ENCODE assay signal across 12 cellular contexts in the genomic region with DNA sequence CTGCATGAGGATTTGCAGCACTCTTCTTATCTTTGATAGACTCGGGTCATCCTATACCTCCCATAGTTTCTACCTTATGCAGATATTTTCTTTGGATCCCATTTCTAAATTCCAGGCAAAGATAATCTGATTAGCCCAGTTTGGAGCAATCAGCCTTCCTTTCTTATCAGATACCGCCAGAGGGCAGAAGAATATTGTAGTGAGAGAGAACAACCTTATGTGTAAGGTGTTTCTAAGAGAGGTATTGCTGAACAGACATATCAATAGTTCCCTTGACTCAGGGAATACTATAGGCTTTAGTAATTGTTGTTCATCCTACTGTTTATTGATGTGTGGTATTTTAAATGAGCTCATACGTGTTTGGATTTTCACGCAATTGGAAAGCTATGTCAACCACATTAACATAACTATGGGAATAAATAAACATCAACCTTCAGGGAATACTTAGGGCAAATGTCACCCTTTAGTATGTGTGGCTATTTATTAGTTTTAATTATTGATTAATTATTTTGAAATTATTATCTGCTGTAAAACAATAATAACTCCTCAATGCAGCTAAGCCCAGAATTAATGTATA.
DNase-seq lines count a peak whose midpoint lies in the region; ATAC-seq, FAIRE-seq and TF ChIP-seq lines count a peak whose summit lies in the region.
"Had no signal": no experiment of that assay in that cellular context is flagged by ENCODE, and none has a peak within 500 bp of the region (broad histone marks: within the 10 kb centered on the region; RNA-seq: fewer than 3 reads in every experiment).

No MANE protein-coding gene starts in this region.

- no peaks in the 10 kb centered on the region for H3K36me3 ChIP-seq in HepG2 (replicated peaks in 1 of 2; ENCODE audit: control insufficient read depth in 1 of 2, insufficient read depth in 2 of 2, low read length in 2 of 2)

- no peaks in the 10 kb centered on the region for H3K4me1 ChIP-seq in HepG2 (ENCODE audit: insufficient read depth, low read length)

- no peak overlapping the region for H3K9ac ChIP-seq in HepG2 (ENCODE audit: insufficient read depth, low read depth, low read length)

- DNase-seq in DMS53 treated with DMSO at 0.1 percent for 48 hours (lab: John Stamatoyannopoulos, UW; ENCODE audit: unreplicated experiment) (peak; percentile 30), amniotic epithelial cell (ENCODE audit: low read depth) (peak; percentile 26), HepG2 (ENCODE audit: low spot score) (peak; percentile 23), inferior parietal cortex (ENCODE audit: extremely low spot score) (no peak), cerebellar nuclear complex (lab: John Stamatoyannopoulos, UW) (no peak), ecto neural progenitor cell (ENCODE audit: low spot score) (no peak)
- DNase-seq: activated CD4-positive, alpha-beta memory T cell treated with anti-CD3 and anti-CD28 coated beads for 36 hours; DND-41; IMR-90; stimulated activated CD4-positive, alpha-beta T cell treated with anti-CD3 and anti-CD28 coated beads, Interleukin-4, amount 100 ng/mL, for 4 hours had no signal

- H3K9me3 ChIP-seq in HepG2 (ENCODE audit: low read length), result no peaks in the 10 kb centered on the region

- H3K79me2 ChIP-seq in HepG2 (ENCODE audit: insufficient read depth, low read length), result no peaks in the 10 kb centered on the region

- no peak overlapping the region for H3K27ac ChIP-seq in HepG2 (ENCODE audit: extremely low read length, insufficient read depth, low read length)

- POLR2A ChIA-PET in HepG2 (lab: Yijun Ruan, JAX), result no interaction called here

- no peaks in the 10 kb centered on the region for H4K20me1 ChIP-seq in HepG2 (ENCODE audit: insufficient read depth, low read length)

- no TSS peak for BruUV-seq in HepG2 (replicated peaks; lab: Mats Ljungman, UMichigan)

- intact Hi-C loops in HepG2 (cut with micrococcal nuclease; ENCODE audit: unreplicated experiment), result no loop called here

- WGBS in HepG2 (ENCODE audit: low lambda C conversion rate), result 2% methylated on average over 4 of the region's 4 CpGs

- TF ChIP-seq POLR2A in HepG2 (IDR thresholded peaks at IDR 0.05; ENCODE audit: insufficient read depth in 1 of 2, low read depth in 2 of 2, low read length in 2 of 2), result no peak

- no peak overlapping the region for H3K4me2 ChIP-seq in HepG2 (ENCODE audit: low read depth, low read length)

- CTCF ChIA-PET in HepG2 (lab: Yijun Ruan, JAX; ENCODE audit: low intra/inter-chr PET ratio, low total read pairs), result interaction anchor here (1.1 to 1.3 kb wide), 2 partner anchors 293 to 424 kb away, joined by 3 read pairs; no protein-coding TSS in a partner anchor

- no peak for TF ChIP-seq RAD21 in HepG2 (CRISPR knock-in tag; IDR thresholded peaks at IDR 0.05)

- H3K27me3 ChIP-seq in HepG2 (ENCODE audit: control insufficient read depth in 1 of 2, insufficient read depth in 2 of 2, low read length in 2 of 2), result no peaks in the 10 kb centered on the region

- TF ChIP-seq CTCF in LNCAP (IDR thresholded peaks at IDR 0.05) (peak; percentile 65), HepG2 (CRISPR knock-in tag; IDR thresholded peaks at IDR 0.05) (peak; percentile 22; the same call in 1 of the 2 replicates)

- TF ChIP-seq EP300 in HepG2 (IDR thresholded peaks at IDR 0.05; ENCODE audit: low read depth in 2 of 2, low read length in 2 of 2), result no peak
- no peak for TF ChIP-seq EP300 in HepG2 (CRISPR knock-in tag; IDR thresholded peaks at IDR 0.05; ENCODE audit: borderline replicate concordance)

- ATAC-seq in HepG2, result peak; percentile 61; the same call in 2 of the 3 replicates
- no peak for ATAC-seq in HG02938 (IDR thresholded peaks at IDR 0.05; ENCODE audit: unreplicated experiment)

- in situ Hi-C loops in HepG2 (cut with HindIII; ENCODE audit: extremely low pct_ligation_motif_present, low pct_unique_long_range_greater_than_20kb), result no loop called here

- H2AFZ ChIP-seq in HepG2 (ENCODE audit: low read length), result no peak overlapping the region

- H3K4me3 ChIP-seq in HepG2 (replicated peaks in 1 of 3; ENCODE audit: insufficient read depth in 1 of 3, low read depth in 2 of 3, low read length in 3 of 3), result no peak overlapping the region

- FAIRE-seq in HepG2 (lab: Jason Lieb, UNC), result no peak

TF ChIP-seq in HepG2, 621 proteins besides CTCF, POLR2A, EP300 and RAD21:
- TF ChIP-seq STAG1 (CRISPR knock-in tag; IDR thresholded peaks at IDR 0.05), result peak; percentile 50
- no peak for TF ChIP-seq ZFP37 (CRISPR knock-in tag; IDR thresholded peaks at IDR 0.05; ENCODE audit: borderline replicate concordance)
- no peak for TF ChIP-seq ZNF296 (CRISPR knock-in tag; conservative IDR thresholded peaks at IDR 0.05)
- TF ChIP-seq, protein P1, sequence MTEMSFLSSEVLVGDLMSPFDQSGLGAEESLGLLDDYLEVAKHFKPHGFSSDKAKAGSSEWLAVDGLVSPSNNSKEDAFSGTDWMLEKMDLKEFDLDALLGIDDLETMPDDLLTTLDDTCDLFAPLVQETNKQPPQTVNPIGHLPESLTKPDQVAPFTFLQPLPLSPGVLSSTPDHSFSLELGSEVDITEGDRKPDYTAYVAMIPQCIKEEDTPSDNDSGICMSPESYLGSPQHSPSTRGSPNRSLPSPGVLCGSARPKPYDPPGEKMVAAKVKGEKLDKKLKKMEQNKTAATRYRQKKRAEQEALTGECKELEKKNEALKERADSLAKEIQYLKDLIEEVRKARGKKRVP (CRISPR knock-in tag; IDR thresholded peaks at IDR 0.05), result no peak
- no peak for TF ChIP-seq ZFYVE20 (CRISPR knock-in tag; IDR thresholded peaks at IDR 0.05; ENCODE audit: borderline replicate concordance, low read depth)
- TF ChIP-seq NFATC3 (CRISPR knock-in tag; IDR thresholded peaks at IDR 0.05), result no peak

Comparison
In these comparisons a context has a peak if more than half of its experiments do, and no peak if none do; other contexts are left out.
1. DNase-seq: peak in DMS53 treated with DMSO at 0.1 percent for 48 hours (single experiment), amniotic epithelial cell (single experiment) and HepG2 (single experiment); none in inferior parietal cortex (single experiment), cerebellar nuclear complex (0 of 2) and ecto neural progenitor cell (single experiment).